1 cellular context compared by ENCODE assay signal in genomic region chr3:141308588-141309218, GRCh38.
TF ChIP-seq lines count a peak whose summit lies in the region.

No MANE protein-coding gene starts in this region.

TF ChIP-seq in HepG2, 621 proteins besides CTCF, POLR2A, EP300 and RAD21 (continued from another document and continues in another):
- peak; percentile 71; the same call in 1 of the 2 replicates for TF ChIP-seq TSC22D2 (CRISPR knock-in tag; IDR thresholded peaks at IDR 0.05; ENCODE audit: borderline replicate concordance)
- no peak for TF ChIP-seq ZNF468 (CRISPR knock-in tag; IDR thresholded peaks at IDR 0.05)
- TF ChIP-seq ZNF574 (CRISPR knock-in tag; IDR thresholded peaks at IDR 0.05): peak; percentile 69
- peak; percentile 48; the same call in 1 of the 2 replicates for TF ChIP-seq DR1 (CRISPR knock-in tag; IDR thresholded peaks at IDR 0.05)
- TF ChIP-seq ZNF276 (CRISPR knock-in tag; IDR thresholded peaks at IDR 0.05; ENCODE audit: low read depth): 0 out of 2 replicates have a peak, but pooled peaks have one; percentile 45
- TF ChIP-seq ZNF781 (CRISPR knock-in tag; IDR thresholded peaks at IDR 0.05; ENCODE audit: borderline replicate concordance, not compliant biosample characterization): peak; percentile 50
- no peak for TF ChIP-seq MAFF (IDR thresholded peaks at IDR 0.05; ENCODE audit: low read depth, low read length)
- peak; percentile 59; the same call in 1 of the 2 replicates for TF ChIP-seq TBX2 (CRISPR knock-in tag; IDR thresholded peaks at IDR 0.05; ENCODE audit: borderline replicate concordance)
- TF ChIP-seq RNF2 (conservative IDR thresholded peaks at IDR 0.05; ENCODE audit: low read depth): peak; percentile 71
- TF ChIP-seq HCFC1 (IDR thresholded peaks at IDR 0.05; ENCODE audit: low read depth, low read length): peak; percentile 20; the same call in 1 of the 2 replicates
- peak; percentile 45; the same call in 1 of the 2 replicates for TF ChIP-seq DRAP1 (CRISPR knock-in tag; IDR thresholded peaks at IDR 0.05)
- peak; percentile 40; the same call in 1 of the 2 replicates for TF ChIP-seq ZNF780A (CRISPR knock-in tag; IDR thresholded peaks at IDR 0.05)
- TF ChIP-seq ZNF563 (CRISPR knock-in tag; IDR thresholded peaks at IDR 0.05): 0 out of 2 replicates have a peak, but pooled peaks have one; percentile 49
- TF ChIP-seq ARID4A (CRISPR knock-in tag; IDR thresholded peaks at IDR 0.05; ENCODE audit: borderline replicate concordance): peak; percentile 46; the same call in 1 of the 2 replicates
- TF ChIP-seq SMYD3 (CRISPR knock-in tag; IDR thresholded peaks at IDR 0.05): 0 out of 2 replicates have a peak, but pooled peaks have one; percentile 31
- TF ChIP-seq IRF2 (CRISPR knock-in tag; IDR thresholded peaks at IDR 0.05): peak; percentile 65; the same call in 1 of the 2 replicates
- no peak for TF ChIP-seq ZNF572 (CRISPR knock-in tag; IDR thresholded peaks at IDR 0.05)
- TF ChIP-seq ARNTL (CRISPR knock-in tag; IDR thresholded peaks at IDR 0.05): peak; percentile 40; the same call in 1 of the 2 replicates
- no peak for TF ChIP-seq ZNF639 (CRISPR knock-in tag; conservative IDR thresholded peaks at IDR 0.05)
- peak; percentile 60; the same call in 1 of the 2 replicates for TF ChIP-seq FOXA3 (CRISPR knock-in tag; IDR thresholded peaks at IDR 0.05)
- peak; percentile 77; the same call in 1 of the 2 replicates for TF ChIP-seq SMAD3 (CRISPR knock-in tag; IDR thresholded peaks at IDR 0.05)
- TF ChIP-seq ZNF329 (CRISPR knock-in tag; IDR thresholded peaks at IDR 0.05; ENCODE audit: low read depth): no peak
- peak; percentile 85; the same call in 1 of the 2 replicates for TF ChIP-seq ZNF766 (CRISPR knock-in tag; IDR thresholded peaks at IDR 0.05; ENCODE audit: borderline replicate concordance)
- TF ChIP-seq ZNF264 (CRISPR knock-in tag; IDR thresholded peaks at IDR 0.05): 0 out of 2 replicates have a peak, but pooled peaks have one; percentile 36
- peak; percentile 72 for TF ChIP-seq ZFY (CRISPR knock-in tag; IDR thresholded peaks at IDR 0.05)
- TF ChIP-seq TFDP1 (CRISPR knock-in tag; IDR thresholded peaks at IDR 0.05; ENCODE audit: borderline replicate concordance): peak; percentile 96
- TF ChIP-seq SIN3A (IDR thresholded peaks at IDR 0.05; ENCODE audit: borderline replicate concordance, low read depth, low read length): peak; percentile 41; the same call in 1 of the 2 replicates
- TF ChIP-seq TEAD3 (CRISPR knock-in tag; optimal IDR thresholded peaks at IDR 0.05; ENCODE audit: borderline replicate concordance): peak; percentile 41
- peak; percentile 70; the same call in 1 of the 2 replicates for TF ChIP-seq THRA (CRISPR knock-in tag; IDR thresholded peaks at IDR 0.05; ENCODE audit: borderline replicate concordance)
- peak; percentile 21; the same call in 1 of the 2 replicates for TF ChIP-seq ZNF451 (CRISPR knock-in tag; IDR thresholded peaks at IDR 0.05)
- TF ChIP-seq NAIF1 (CRISPR knock-in tag; IDR thresholded peaks at IDR 0.05; ENCODE audit: borderline replicate concordance): no peak
- no peak for TF ChIP-seq ZBTB20 (CRISPR knock-in tag; IDR thresholded peaks at IDR 0.05; ENCODE audit: borderline replicate concordance, low read depth)
- TF ChIP-seq MIER2 (CRISPR knock-in tag; IDR thresholded peaks at IDR 0.05): peak; percentile 37; the same call in 1 of the 2 replicates
- peak; percentile 43; the same call in 1 of the 2 replicates for TF ChIP-seq KMT2A (CRISPR knock-in tag; IDR thresholded peaks at IDR 0.05)
- peak in 1 of 2 experiments; percentile 43; a peak in 1 of 4 replicates for TF ChIP-seq ATF4 (CRISPR knock-in tag; IDR thresholded peaks at IDR 0.05)
- peak; percentile 70 for TF ChIP-seq SALL1 (CRISPR knock-in tag; IDR thresholded peaks at IDR 0.05)
- peak; percentile 90 for TF ChIP-seq TFDP2 (CRISPR knock-in tag; IDR thresholded peaks at IDR 0.05)
- peak; percentile 69; the same call in 1 of the 2 replicates for TF ChIP-seq NR0B2 (CRISPR knock-in tag; IDR thresholded peaks at IDR 0.05)
- TF ChIP-seq ESRRA (CRISPR knock-in tag; IDR thresholded peaks at IDR 0.05; ENCODE audit: low read depth): 0 out of 2 replicates have a peak, but pooled peaks have one; percentile 43
- 0 out of 2 replicates have a peak, but pooled peaks have one; percentile 22 for TF ChIP-seq ZBTB43 (CRISPR knock-in tag; conservative IDR thresholded peaks at IDR 0.05)
- peak; percentile 95 for TF ChIP-seq XRCC5 (optimal IDR thresholded peaks at IDR 0.05; ENCODE audit: low read length)
- TF ChIP-seq GABPB1 (CRISPR knock-in tag; IDR thresholded peaks at IDR 0.05): peak; percentile 34; the same call in 1 of the 2 replicates
- peak; percentile 88 for TF ChIP-seq MXI1 (IDR thresholded peaks at IDR 0.05; ENCODE audit: borderline replicate concordance, low read depth, low read length)
